ENCODE assay signal across 11 cellular contexts in genomic region chr6:41638801-41639555, GRCh38. TPM values are rescaled to one million over a fixed set of nuclear protein-coding genes. Genes with fewer than 3 reads are reported as not detected.
DNase-seq lines count a peak whose midpoint lies in the region; ATAC-seq and TF ChIP-seq lines count a peak whose summit lies in the region.
"Had no signal": no experiment of that assay in that cellular context is flagged by ENCODE, and none has a peak within 500 bp of the region (broad histone marks: within the 10 kb centered on the region; RNA-seq: fewer than 3 reads in every experiment).

No MANE protein-coding gene starts in this region.

- no peak for ATAC-seq in stimulated activated naive CD8-positive, alpha-beta T cell treated with anti-CD3 and anti-CD28 coated beads, Interleukin-15, Interleukin-2, amounts not matched to agents 100 U/mL and 50 U/mL, for 24 hours
- ATAC-seq in aorta (ENCODE audit: low FRiP score) (peak; percentile 28), GM19467 (IDR thresholded peaks at IDR 0.05; ENCODE audit: unreplicated experiment) (no peak)

- H3K9me3 Mint-ChIP-seq in stimulated activated naive CD8-positive, alpha-beta T cell treated with anti-CD3 and anti-CD28 coated beads, Interleukin-15, Interleukin-2, amounts not matched to agents 100 ng/mL and 50 ng/mL, for 24 hours: no peaks in the 10 kb centered on the region
- no peaks in the 10 kb centered on the region for H3K9me3 Mint-ChIP-seq in nephron progenitor cell

- H3K9me3 ChIP-seq in aorta (ENCODE audit: control insufficient read depth, low read length): no peaks in the 10 kb centered on the region

- no peak overlapping the region for H3K27ac Mint-ChIP-seq in stimulated activated naive CD8-positive, alpha-beta T cell treated with anti-CD3 and anti-CD28 coated beads, Interleukin-15, Interleukin-2, amounts not matched to agents 100 ng/mL and 50 ng/mL, for 24 hours
- H3K27ac Mint-ChIP-seq in nephron progenitor cell: peak overlapping the region; percentile 89

- TF ChIP-seq CTCF in fibroblast of pulmonary artery (IDR thresholded peaks at IDR 0.05; ENCODE audit: low read length, missing control alignments): no peak
- TF ChIP-seq CTCF in nephron progenitor cell (IDR thresholded peaks at IDR 0.05): no peak

- no peak for DNase-seq in stimulated activated naive CD8-positive, alpha-beta T cell treated with anti-CD3 and anti-CD28 coated beads, Interleukin-15, Interleukin-2, amounts not matched to agents 100 U/mL and 50 U/mL, for 24 hours
- peak; percentile 63 for DNase-seq in fibroblast of pulmonary artery (ENCODE audit: low read depth)
- DNase-seq in nephron progenitor cell: peak; percentile 57
- peak in 1 of 2 donors; percentile 74 for DNase-seq in aorta
- no peak for DNase-seq in DMS79 (lab: John Stamatoyannopoulos, UW)
- no peak for DNase-seq in HuH-7 (ENCODE audit: low spot score)
- DNase-seq: activated T-cell treated with anti-CD3 and anti-CD28 coated beads, Interleukin-2, amount 50 U/mL, for 1 hour; kidney glomerular epithelial cell had no signal

- H3K27me3 Mint-ChIP-seq in stimulated activated naive CD8-positive, alpha-beta T cell treated with anti-CD3 and anti-CD28 coated beads, Interleukin-15, Interleukin-2, amounts not matched to agents 100 ng/mL and 50 ng/mL, for 24 hours: peaks cover 51% of the 10 kb centered on the region
- peaks cover 35% of the 10 kb centered on the region for H3K27me3 Mint-ChIP-seq in nephron progenitor cell (ENCODE audit: low read depth, poor library complexity)

- H3K4me3 Mint-ChIP-seq in stimulated activated naive CD8-positive, alpha-beta T cell treated with anti-CD3 and anti-CD28 coated beads, Interleukin-15, Interleukin-2, amounts not matched to agents 100 ng/mL and 50 ng/mL, for 24 hours: peak overlapping the region; percentile 26
- peak overlapping the region; percentile 86 for H3K4me3 Mint-ChIP-seq in nephron progenitor cell

- H3K4me1 Mint-ChIP-seq in stimulated activated naive CD8-positive, alpha-beta T cell treated with anti-CD3 and anti-CD28 coated beads, Interleukin-15, Interleukin-2, amounts not matched to agents 100 ng/mL and 50 ng/mL, for 24 hours (ENCODE audit: low read depth): peaks cover 5% of the 10 kb centered on the region
- H3K4me1 Mint-ChIP-seq in nephron progenitor cell: peaks cover 77% of the 10 kb centered on the region

- H3K27me3 ChIP-seq in aorta (ENCODE audit: control insufficient read depth in 1 of 2, insufficient read depth in 2 of 2, low read length in 1 of 2): no peaks in the 10 kb centered on the region

- intact Hi-C loops in aorta (cut with DNase I): no loop called here

- 23 to 25% methylated on average over 43 of the region's 43 CpGs for WGBS in aorta, 2 donors

- H3K27ac ChIP-seq in aorta (ENCODE audit: low read depth in 1 of 2, low read length in 2 of 2): no peak overlapping the region
- H3K27ac ChIP-seq: C4-2B had no signal

- H3K4me3 ChIP-seq in fibroblast of pulmonary artery (replicated peaks; ENCODE audit: low read depth, low read length) (peak overlapping the region; percentile 61), aorta (ENCODE audit: low read length in 2 of 2) (no peak overlapping the region)

- H3K4me1 ChIP-seq in aorta (ENCODE audit: control insufficient read depth in 1 of 2, insufficient read depth in 2 of 2, low read length in 2 of 2): no peaks in the 10 kb centered on the region

- no peaks in the 10 kb centered on the region for H3K36me3 ChIP-seq in aorta (ENCODE audit: control insufficient read depth in 1 of 2, insufficient read depth in 2 of 2, low read length in 1 of 2)

- H3K36me3 Mint-ChIP-seq in stimulated activated naive CD8-positive, alpha-beta T cell treated with anti-CD3 and anti-CD28 coated beads, Interleukin-15, Interleukin-2, amounts not matched to agents 100 ng/mL and 50 ng/mL, for 24 hours (ENCODE audit: low read depth): no peaks in the 10 kb centered on the region
- peaks cover 14% of the 10 kb centered on the region for H3K36me3 Mint-ChIP-seq in nephron progenitor cell (ENCODE audit: low read depth)

RNA-seq across cellular contexts. Expression of gene MDFI, which starts 0.7 kb away (rescaled TPM):
- total RNA-seq in aorta: 10 to 100 TPM in 1 of 2 donors, 1 to 10 TPM in 1; 9.3 to 22.3 TPM
- 1 to 10 TPM in 1 of 2 donors, under 1 TPM in 1; 0.13 to 5.4 TPM for polyA plus RNA-seq in aorta

Comparison
In these comparisons a context has a peak if more than half of its experiments do, and no peak if none do; other contexts are left out.
1. DNase-seq: peak in fibroblast of pulmonary artery (single experiment) and nephron progenitor cell (single experiment); none in stimulated activated naive CD8-positive, alpha-beta T cell treated with anti-CD3 and anti-CD28 coated beads, Interleukin-15, Interleukin-2, amounts not matched to agents 100 U/mL and 50 U/mL, for 24 hours (single experiment), DMS79 (single experiment) and HuH-7 (single experiment).